8 cellular contexts compared by ENCODE assay signal in genomic region chr2:69026026-69026425, GRCh38. TPM values are rescaled to one million over a fixed set of nuclear protein-coding genes. Genes with fewer than 3 reads are reported as not detected.
DNase-seq lines count a peak whose midpoint lies in the region; ATAC-seq and TF ChIP-seq lines count a peak whose summit lies in the region.

No MANE protein-coding gene starts in this region.

- TF ChIP-seq CTCF in LNCAP (IDR thresholded peaks at IDR 0.05) = peak; percentile 44
- TF ChIP-seq CTCF in glutamatergic neuron (IDR thresholded peaks at IDR 0.05; ENCODE audit: partially characterized antibody, unreplicated experiment) = peak; percentile 24
- TF ChIP-seq CTCF in spleen (IDR thresholded peaks at IDR 0.05 in 8 of 11, conservative IDR thresholded peaks at IDR 0.05 in 3 of 11) = peak in 10 of 11 experiments; percentile 28 to 73 (median 56)

- no peak overlapping the region for H3K27ac Mint-ChIP-seq in T-helper 2 cell treated with Interferon-gamma antibody and Interleukin-4, amounts not matched to agents 5 μg/mL and 100 μg/mL, for 36 hours
- H3K27ac Mint-ChIP-seq in glutamatergic neuron (ENCODE audit: unreplicated experiment) = no peak overlapping the region

- DNase-seq in activated T-cell treated with anti-CD3 and anti-CD28 coated beads for 48 hours (ENCODE audit: low read depth) (peak; percentile 12), glutamatergic neuron (no peak), spleen (no peak)
- DNase-seq in activated T-cell treated with anti-CD3 and anti-CD28 coated beads, Interleukin-2, amount 50 U/mL, for 1 hour = no peak
- peak; percentile 28 for DNase-seq in T-helper 2 cell treated with Interferon-gamma antibody and Interleukin-4, amounts not matched to agents 5 μg/mL and 100 μg/mL, for 36 hours (ENCODE audit: low spot score)
- no peak for DNase-seq in NK-92 treated with Interleukin-12 subunit alpha and Interleukin-12 subunit beta, amount 100 ng/mL, for 24 hours (lab: John Stamatoyannopoulos, UW)

- no peaks in the 10 kb centered on the region for H3K36me3 ChIP-seq in spleen

- H3K9me3 Mint-ChIP-seq in T-helper 2 cell treated with Interferon-gamma antibody and Interleukin-4, amounts not matched to agents 5 μg/mL and 100 μg/mL, for 36 hours = no peaks in the 10 kb centered on the region
- peaks cover 1% of the 10 kb centered on the region for H3K9me3 Mint-ChIP-seq in glutamatergic neuron (ENCODE audit: unreplicated experiment)

- H3K27ac ChIP-seq in spleen = no peak overlapping the region

- no peaks in the 10 kb centered on the region for H3K36me3 Mint-ChIP-seq in T-helper 2 cell treated with Interferon-gamma antibody and Interleukin-4, amounts not matched to agents 5 μg/mL and 100 μg/mL, for 36 hours (ENCODE audit: low read depth)
- no peaks in the 10 kb centered on the region for H3K36me3 Mint-ChIP-seq in glutamatergic neuron (ENCODE audit: unreplicated experiment)

- TF ChIP-seq POLR2A in spleen (IDR thresholded peaks at IDR 0.05) = no peak

- H3K4me1 Mint-ChIP-seq in T-helper 2 cell treated with Interferon-gamma antibody and Interleukin-4, amounts not matched to agents 5 μg/mL and 100 μg/mL, for 36 hours (ENCODE audit: low read depth) = no peaks in the 10 kb centered on the region
- no peaks in the 10 kb centered on the region for H3K4me1 Mint-ChIP-seq in glutamatergic neuron (ENCODE audit: low read depth, unreplicated experiment)

- ATAC-seq in HG03378 (IDR thresholded peaks at IDR 0.05; ENCODE audit: unreplicated experiment) = no peak

- H3K9me3 ChIP-seq in spleen = peaks cover 0 to 6% (median 0%) of the 10 kb centered on the region in 8 donors

- intact Hi-C loops in spleen (cut with DNase I; ENCODE audit: low total_unique reads) = loop anchor here (5.0 kb wide), 1 partner anchor 281 kb away; no protein-coding TSS in a partner anchor

- H3K4me3 Mint-ChIP-seq in T-helper 2 cell treated with Interferon-gamma antibody and Interleukin-4, amounts not matched to agents 5 μg/mL and 100 μg/mL, for 36 hours = no peak overlapping the region
- no peak overlapping the region for H3K4me3 Mint-ChIP-seq in glutamatergic neuron (ENCODE audit: unreplicated experiment)

- H3K27me3 ChIP-seq in spleen (replicated peaks in 1 of 7) = peaks cover 0 to 34% (median 0%) of the 10 kb centered on the region in 7 donors

- WGBS in spleen, 5 donors = 33 to 51% (median 44%) methylated on average over 4 of the region's 4 CpGs

- peaks cover 0 to 9% (median 0%) of the 10 kb centered on the region in 6 donors for H3K4me1 ChIP-seq in spleen

- no peak overlapping the region for H3K4me3 ChIP-seq in spleen

- H3K27me3 Mint-ChIP-seq in T-helper 2 cell treated with Interferon-gamma antibody and Interleukin-4, amounts not matched to agents 5 μg/mL and 100 μg/mL, for 36 hours (ENCODE audit: low read depth) = peaks cover 22% of the 10 kb centered on the region
- H3K27me3 Mint-ChIP-seq in glutamatergic neuron (ENCODE audit: unreplicated experiment) = no peaks in the 10 kb centered on the region

RNA-seq across cellular contexts. Expression of gene ANTXR1, which starts 13.0 kb away (rescaled TPM):
- total RNA-seq in glutamatergic neuron (ENCODE audit: unreplicated experiment) (26.7 TPM), spleen (10 to 100 TPM; 21.5 to 66.7 (median 41.8) TPM)
- polyA plus RNA-seq in spleen = 1 to 10 TPM; 2.8 to 6.0 (median 3.5) TPM

RNA-seq across cellular contexts. Expression of gene GKN1, which starts 51.6 kb away (rescaled TPM):
- total RNA-seq in glutamatergic neuron (ENCODE audit: unreplicated experiment) (not detected), spleen (not detected)
- polyA plus RNA-seq in spleen = under 1 TPM in 1 of 3 donors, not detected in 2; 0.28 TPM

Comparison
In these comparisons a context has a peak if more than half of its experiments do, and no peak if none do; other contexts are left out.
1. DNase-seq: peak in activated T-cell treated with anti-CD3 and anti-CD28 coated beads for 48 hours (single experiment) and T-helper 2 cell treated with Interferon-gamma antibody and Interleukin-4, amounts not matched to agents 5 μg/mL and 100 μg/mL, for 36 hours (single experiment); none in activated T-cell treated with anti-CD3 and anti-CD28 coated beads, Interleukin-2, amount 50 U/mL, for 1 hour (single experiment), glutamatergic neuron (single experiment), spleen (single experiment) and NK-92 treated with Interleukin-12 subunit alpha and Interleukin-12 subunit beta, amount 100 ng/mL, for 24 hours (single experiment).
2. Peak in every context shown above with its lines, with median percentiles within 50 percentile points of each other: CTCF ChIP-seq.